Comparison of ENCODE assay signal across 1 cellular context in genomic region chr10:73589538-73590126, GRCh38.
TF ChIP-seq lines count a peak whose summit lies in the region.

No MANE protein-coding gene starts in this region.

TF ChIP-seq in endothelial cell of umbilical vein, 7 proteins besides CTCF, POLR2A, EP300 and RAD21 (continued from another document):
- no peak for TF ChIP-seq POLR2AphosphoS5 (IDR thresholded peaks at IDR 0.05; ENCODE audit: insufficient read depth, low read depth, low read length)
